In genomic region chr1:3314561-3315271, GRCh38 we compare ENCODE assay signal across 14 cellular contexts.
A peak's percentile ranks its signal among the peaks of the same experiment; 100 is the strongest.
DNase-seq lines count a peak whose midpoint lies in the region; ATAC-seq and TF ChIP-seq lines count a peak whose summit lies in the region.
"Had no signal": no experiment of that assay in that cellular context is flagged by ENCODE, and none has a peak within 500 bp of the region (broad histone marks: within the 10 kb centered on the region; RNA-seq: fewer than 3 reads in every experiment).

No MANE protein-coding gene starts in this region.

- H3K9me3 ChIP-seq in thoracic aorta: no peaks in the 10 kb centered on the region
- H3K9me3 ChIP-seq: prostate gland had no signal

- ATAC-seq in thoracic aorta (ENCODE audit: insufficient number of reproducible peaks, low FRiP score, low read depth) (peak; percentile 52), HG03432 (IDR thresholded peaks at IDR 0.05; ENCODE audit: unreplicated experiment) (no peak), GM19463 (IDR thresholded peaks at IDR 0.05; ENCODE audit: unreplicated experiment) (no peak)
- ATAC-seq: left colon had no signal

- in situ Hi-C loops in astrocyte of the spinal cord (cut with HindIII; ENCODE audit: low sequenced_read_pairs): no loop called here

- DNase-seq in H7 (peak; percentile 82), astrocyte of the spinal cord (ENCODE audit: low read depth, low spot score) (peak; percentile 58), iris pigment epithelial cell (ENCODE audit: low read depth) (peak; percentile 40), thoracic aorta (ENCODE audit: low spot score) (no peak), kidney glomerular epithelial cell (lab: John Stamatoyannopoulos, UW) (no peak), T-helper 1 cell (no peak)
- DNase-seq: activated CD4-positive, CD25-positive, alpha-beta regulatory T cell treated with anti-CD3 and anti-CD28 coated beads, Interleukin-2, amount 50 U/mL, for 72 hours; activated effector memory CD4-positive, alpha-beta T cell treated with Interleukin-2 at 50 U/mL for 16 hours; effector memory CD4-positive, alpha-beta T cell; Kasumi-1; left colon had no signal

- TF ChIP-seq CTCF in astrocyte of the spinal cord (IDR thresholded peaks at IDR 0.05; ENCODE audit: low read depth, low read length): no peak
- TF ChIP-seq CTCF in thoracic aorta (IDR thresholded peaks at IDR 0.05): no peak

- H3K36me3 ChIP-seq in H7 (replicated peaks; ENCODE audit: control insufficient read depth, insufficient read depth, low read length) (no peaks in the 10 kb centered on the region), thoracic aorta (no peaks in the 10 kb centered on the region)
- H3K36me3 ChIP-seq: prostate gland had no signal

- no peak overlapping the region for H3K4me3 ChIP-seq in H7 (ENCODE audit: insufficient read depth, low read depth, low read length)
- no peak overlapping the region for H3K4me3 ChIP-seq in astrocyte of the spinal cord (ENCODE audit: low read depth, low read length)
- H3K4me3 ChIP-seq in thoracic aorta: peak overlapping the region; percentile 53
- H3K4me3 ChIP-seq: prostate gland had no signal

- peaks cover 28 to 74% of the 10 kb centered on the region in 2 donors for H3K4me1 ChIP-seq in thoracic aorta (ENCODE audit: control insufficient read depth in 1 of 2, low read depth in 2 of 2)

- H3K27ac ChIP-seq in thoracic aorta: peak overlapping the region; percentile 95 to 99

- H3K27me3 ChIP-seq in H7 (ENCODE audit: control insufficient read depth, insufficient read depth, low read length) (peaks cover 4% of the 10 kb centered on the region), thoracic aorta (replicated peaks; ENCODE audit: insufficient read depth) (no peaks in the 10 kb centered on the region)

Comparison
In these comparisons a context has a peak if more than half of its experiments do, and no peak if none do; other contexts are left out.
1. DNase-seq: peak in H7 (single experiment), astrocyte of the spinal cord (single experiment) and iris pigment epithelial cell (single experiment); none in thoracic aorta (single experiment), kidney glomerular epithelial cell (single experiment) and T-helper 1 cell (0 of 5).